ENCODE assay signal across 1 cellular context in the genomic region with DNA sequence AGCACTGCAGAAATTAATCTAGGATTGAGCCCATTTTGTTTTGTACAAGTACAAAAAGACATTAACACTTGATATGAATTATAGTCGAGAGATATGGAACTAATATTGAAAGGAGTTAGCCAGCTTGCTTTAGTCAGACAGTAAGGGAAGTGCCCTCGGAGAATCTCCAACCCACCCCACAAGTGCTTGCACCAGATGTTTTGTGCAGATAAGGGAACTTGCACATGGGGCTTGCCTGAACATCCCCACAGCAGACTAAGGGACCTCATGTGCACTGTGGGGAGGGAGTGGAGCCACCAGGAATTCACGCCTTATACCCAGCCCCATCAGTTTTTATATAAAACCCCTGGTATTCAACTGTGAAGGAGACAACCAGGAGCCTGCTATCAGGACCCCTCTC.
TF ChIP-seq lines count a peak whose summit lies in the region.

No MANE protein-coding gene starts in this region.

TF ChIP-seq in K562, 482 proteins besides CTCF, POLR2A, EP300 and RAD21 (continued from another document and continues in another):
- TF ChIP-seq, protein P1, sequence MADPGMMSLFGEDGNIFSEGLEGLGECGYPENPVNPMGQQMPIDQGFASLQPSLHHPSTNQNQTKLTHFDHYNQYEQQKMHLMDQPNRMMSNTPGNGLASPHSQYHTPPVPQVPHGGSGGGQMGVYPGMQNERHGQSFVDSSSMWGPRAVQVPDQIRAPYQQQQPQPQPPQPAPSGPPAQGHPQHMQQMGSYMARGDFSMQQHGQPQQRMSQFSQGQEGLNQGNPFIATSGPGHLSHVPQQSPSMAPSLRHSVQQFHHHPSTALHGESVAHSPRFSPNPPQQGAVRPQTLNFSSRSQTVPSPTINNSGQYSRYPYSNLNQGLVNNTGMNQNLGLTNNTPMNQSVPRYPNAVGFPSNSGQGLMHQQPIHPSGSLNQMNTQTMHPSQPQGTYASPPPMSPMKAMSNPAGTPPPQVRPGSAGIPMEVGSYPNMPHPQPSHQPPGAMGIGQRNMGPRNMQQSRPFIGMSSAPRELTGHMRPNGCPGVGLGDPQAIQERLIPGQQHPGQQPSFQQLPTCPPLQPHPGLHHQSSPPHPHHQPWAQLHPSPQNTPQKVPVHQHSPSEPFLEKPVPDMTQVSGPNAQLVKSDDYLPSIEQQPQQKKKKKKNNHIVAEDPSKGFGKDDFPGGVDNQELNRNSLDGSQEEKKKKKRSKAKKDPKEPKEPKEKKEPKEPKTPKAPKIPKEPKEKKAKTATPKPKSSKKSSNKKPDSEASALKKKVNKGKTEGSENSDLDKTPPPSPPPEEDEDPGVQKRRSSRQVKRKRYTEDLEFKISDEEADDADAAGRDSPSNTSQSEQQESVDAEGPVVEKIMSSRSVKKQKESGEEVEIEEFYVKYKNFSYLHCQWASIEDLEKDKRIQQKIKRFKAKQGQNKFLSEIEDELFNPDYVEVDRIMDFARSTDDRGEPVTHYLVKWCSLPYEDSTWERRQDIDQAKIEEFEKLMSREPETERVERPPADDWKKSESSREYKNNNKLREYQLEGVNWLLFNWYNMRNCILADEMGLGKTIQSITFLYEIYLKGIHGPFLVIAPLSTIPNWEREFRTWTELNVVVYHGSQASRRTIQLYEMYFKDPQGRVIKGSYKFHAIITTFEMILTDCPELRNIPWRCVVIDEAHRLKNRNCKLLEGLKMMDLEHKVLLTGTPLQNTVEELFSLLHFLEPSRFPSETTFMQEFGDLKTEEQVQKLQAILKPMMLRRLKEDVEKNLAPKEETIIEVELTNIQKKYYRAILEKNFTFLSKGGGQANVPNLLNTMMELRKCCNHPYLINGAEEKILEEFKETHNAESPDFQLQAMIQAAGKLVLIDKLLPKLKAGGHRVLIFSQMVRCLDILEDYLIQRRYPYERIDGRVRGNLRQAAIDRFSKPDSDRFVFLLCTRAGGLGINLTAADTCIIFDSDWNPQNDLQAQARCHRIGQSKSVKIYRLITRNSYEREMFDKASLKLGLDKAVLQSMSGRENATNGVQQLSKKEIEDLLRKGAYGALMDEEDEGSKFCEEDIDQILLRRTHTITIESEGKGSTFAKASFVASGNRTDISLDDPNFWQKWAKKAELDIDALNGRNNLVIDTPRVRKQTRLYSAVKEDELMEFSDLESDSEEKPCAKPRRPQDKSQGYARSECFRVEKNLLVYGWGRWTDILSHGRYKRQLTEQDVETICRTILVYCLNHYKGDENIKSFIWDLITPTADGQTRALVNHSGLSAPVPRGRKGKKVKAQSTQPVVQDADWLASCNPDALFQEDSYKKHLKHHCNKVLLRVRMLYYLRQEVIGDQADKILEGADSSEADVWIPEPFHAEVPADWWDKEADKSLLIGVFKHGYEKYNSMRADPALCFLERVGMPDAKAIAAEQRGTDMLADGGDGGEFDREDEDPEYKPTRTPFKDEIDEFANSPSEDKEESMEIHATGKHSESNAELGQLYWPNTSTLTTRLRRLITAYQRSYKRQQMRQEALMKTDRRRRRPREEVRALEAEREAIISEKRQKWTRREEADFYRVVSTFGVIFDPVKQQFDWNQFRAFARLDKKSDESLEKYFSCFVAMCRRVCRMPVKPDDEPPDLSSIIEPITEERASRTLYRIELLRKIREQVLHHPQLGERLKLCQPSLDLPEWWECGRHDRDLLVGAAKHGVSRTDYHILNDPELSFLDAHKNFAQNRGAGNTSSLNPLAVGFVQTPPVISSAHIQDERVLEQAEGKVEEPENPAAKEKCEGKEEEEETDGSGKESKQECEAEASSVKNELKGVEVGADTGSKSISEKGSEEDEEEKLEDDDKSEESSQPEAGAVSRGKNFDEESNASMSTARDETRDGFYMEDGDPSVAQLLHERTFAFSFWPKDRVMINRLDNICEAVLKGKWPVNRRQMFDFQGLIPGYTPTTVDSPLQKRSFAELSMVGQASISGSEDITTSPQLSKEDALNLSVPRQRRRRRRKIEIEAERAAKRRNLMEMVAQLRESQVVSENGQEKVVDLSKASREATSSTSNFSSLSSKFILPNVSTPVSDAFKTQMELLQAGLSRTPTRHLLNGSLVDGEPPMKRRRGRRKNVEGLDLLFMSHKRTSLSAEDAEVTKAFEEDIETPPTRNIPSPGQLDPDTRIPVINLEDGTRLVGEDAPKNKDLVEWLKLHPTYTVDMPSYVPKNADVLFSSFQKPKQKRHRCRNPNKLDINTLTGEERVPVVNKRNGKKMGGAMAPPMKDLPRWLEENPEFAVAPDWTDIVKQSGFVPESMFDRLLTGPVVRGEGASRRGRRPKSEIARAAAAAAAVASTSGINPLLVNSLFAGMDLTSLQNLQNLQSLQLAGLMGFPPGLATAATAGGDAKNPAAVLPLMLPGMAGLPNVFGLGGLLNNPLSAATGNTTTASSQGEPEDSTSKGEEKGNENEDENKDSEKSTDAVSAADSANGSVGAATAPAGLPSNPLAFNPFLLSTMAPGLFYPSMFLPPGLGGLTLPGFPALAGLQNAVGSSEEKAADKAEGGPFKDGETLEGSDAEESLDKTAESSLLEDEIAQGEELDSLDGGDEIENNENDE (IDR thresholded peaks at IDR 0.05; ENCODE audit: low read depth, low read length): no peak
- TF ChIP-seq POLR2B (IDR thresholded peaks at IDR 0.05; ENCODE audit: low read depth, partially characterized antibody) (no peak), ZNF197 (CRISPR knock-in tag; IDR thresholded peaks at IDR 0.05; ENCODE audit: low read depth) (no peak), MEF2A (IDR thresholded peaks at IDR 0.05; ENCODE audit: control insufficient read depth, low read depth, low read length) (no peak), ZNF431 (CRISPR knock-in tag; IDR thresholded peaks at IDR 0.05) (no peak), ZNF311 (CRISPR knock-in tag; IDR thresholded peaks at IDR 0.05) (no peak), ZNF507 (tag; conservative IDR thresholded peaks at IDR 0.05) (no peak), PYGO2 (tag; IDR thresholded peaks at IDR 0.05) (no peak), ZNF134 (CRISPR knock-in tag; conservative IDR thresholded peaks at IDR 0.05) (no peak), TCFL5 (CRISPR knock-in tag; conservative IDR thresholded peaks at IDR 0.05) (no peak), PHB2 (IDR thresholded peaks at IDR 0.05; ENCODE audit: low read depth) (no peak), GATAD2B (IDR thresholded peaks at IDR 0.05; ENCODE audit: borderline replicate concordance) (no peak), MCM7 (IDR thresholded peaks at IDR 0.05) (no peak), SMARCE1 (IDR thresholded peaks at IDR 0.05) (peak; percentile 77; the same call in 1 of the 2 replicates), ZFX (CRISPR knock-in tag; IDR thresholded peaks at IDR 0.05) (no peak), SRSF7 (optimal IDR thresholded peaks at IDR 0.05; ENCODE audit: low read depth, low read length) (no peak), POLR3A (IDR thresholded peaks at IDR 0.05; ENCODE audit: borderline replicate concordance, extremely low read depth, insufficient read depth, insufficient read length) (no peak), ZNF696 (CRISPR knock-in tag; conservative IDR thresholded peaks at IDR 0.05) (no peak), CSDE1 (IDR thresholded peaks at IDR 0.05) (no peak), SLC30A9 (CRISPR knock-in tag; IDR thresholded peaks at IDR 0.05) (no peak)
- TF ChIP-seq, protein P2, sequence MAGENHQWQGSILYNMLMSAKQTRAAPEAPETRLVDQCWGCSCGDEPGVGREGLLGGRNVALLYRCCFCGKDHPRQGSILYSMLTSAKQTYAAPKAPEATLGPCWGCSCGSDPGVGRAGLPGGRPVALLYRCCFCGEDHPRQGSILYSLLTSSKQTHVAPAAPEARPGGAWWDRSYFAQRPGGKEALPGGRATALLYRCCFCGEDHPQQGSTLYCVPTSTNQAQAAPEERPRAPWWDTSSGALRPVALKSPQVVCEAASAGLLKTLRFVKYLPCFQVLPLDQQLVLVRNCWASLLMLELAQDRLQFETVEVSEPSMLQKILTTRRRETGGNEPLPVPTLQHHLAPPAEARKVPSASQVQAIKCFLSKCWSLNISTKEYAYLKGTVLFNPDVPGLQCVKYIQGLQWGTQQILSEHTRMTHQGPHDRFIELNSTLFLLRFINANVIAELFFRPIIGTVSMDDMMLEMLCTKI (IDR thresholded peaks at IDR 0.05; ENCODE audit: partially characterized antibody): no peak
- TF ChIP-seq, protein P3, sequence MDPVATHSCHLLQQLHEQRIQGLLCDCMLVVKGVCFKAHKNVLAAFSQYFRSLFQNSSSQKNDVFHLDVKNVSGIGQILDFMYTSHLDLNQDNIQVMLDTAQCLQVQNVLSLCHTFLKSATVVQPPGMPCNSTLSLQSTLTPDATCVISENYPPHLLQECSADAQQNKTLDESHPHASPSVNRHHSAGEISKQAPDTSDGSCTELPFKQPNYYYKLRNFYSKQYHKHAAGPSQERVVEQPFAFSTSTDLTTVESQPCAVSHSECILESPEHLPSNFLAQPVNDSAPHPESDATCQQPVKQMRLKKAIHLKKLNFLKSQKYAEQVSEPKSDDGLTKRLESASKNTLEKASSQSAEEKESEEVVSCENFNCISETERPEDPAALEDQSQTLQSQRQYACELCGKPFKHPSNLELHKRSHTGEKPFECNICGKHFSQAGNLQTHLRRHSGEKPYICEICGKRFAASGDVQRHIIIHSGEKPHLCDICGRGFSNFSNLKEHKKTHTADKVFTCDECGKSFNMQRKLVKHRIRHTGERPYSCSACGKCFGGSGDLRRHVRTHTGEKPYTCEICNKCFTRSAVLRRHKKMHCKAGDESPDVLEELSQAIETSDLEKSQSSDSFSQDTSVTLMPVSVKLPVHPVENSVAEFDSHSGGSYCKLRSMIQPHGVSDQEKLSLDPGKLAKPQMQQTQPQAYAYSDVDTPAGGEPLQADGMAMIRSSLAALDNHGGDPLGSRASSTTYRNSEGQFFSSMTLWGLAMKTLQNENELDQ (CRISPR knock-in tag; IDR thresholded peaks at IDR 0.05; ENCODE audit: borderline replicate concordance): no peak
- TF ChIP-seq, protein P4, sequence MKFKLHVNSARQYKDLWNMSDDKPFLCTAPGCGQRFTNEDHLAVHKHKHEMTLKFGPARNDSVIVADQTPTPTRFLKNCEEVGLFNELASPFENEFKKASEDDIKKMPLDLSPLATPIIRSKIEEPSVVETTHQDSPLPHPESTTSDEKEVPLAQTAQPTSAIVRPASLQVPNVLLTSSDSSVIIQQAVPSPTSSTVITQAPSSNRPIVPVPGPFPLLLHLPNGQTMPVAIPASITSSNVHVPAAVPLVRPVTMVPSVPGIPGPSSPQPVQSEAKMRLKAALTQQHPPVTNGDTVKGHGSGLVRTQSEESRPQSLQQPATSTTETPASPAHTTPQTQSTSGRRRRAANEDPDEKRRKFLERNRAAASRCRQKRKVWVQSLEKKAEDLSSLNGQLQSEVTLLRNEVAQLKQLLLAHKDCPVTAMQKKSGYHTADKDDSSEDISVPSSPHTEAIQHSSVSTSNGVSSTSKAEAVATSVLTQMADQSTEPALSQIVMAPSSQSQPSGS (CRISPR knock-in tag; IDR thresholded peaks at IDR 0.05): no peak
- TF ChIP-seq, protein P5, sequence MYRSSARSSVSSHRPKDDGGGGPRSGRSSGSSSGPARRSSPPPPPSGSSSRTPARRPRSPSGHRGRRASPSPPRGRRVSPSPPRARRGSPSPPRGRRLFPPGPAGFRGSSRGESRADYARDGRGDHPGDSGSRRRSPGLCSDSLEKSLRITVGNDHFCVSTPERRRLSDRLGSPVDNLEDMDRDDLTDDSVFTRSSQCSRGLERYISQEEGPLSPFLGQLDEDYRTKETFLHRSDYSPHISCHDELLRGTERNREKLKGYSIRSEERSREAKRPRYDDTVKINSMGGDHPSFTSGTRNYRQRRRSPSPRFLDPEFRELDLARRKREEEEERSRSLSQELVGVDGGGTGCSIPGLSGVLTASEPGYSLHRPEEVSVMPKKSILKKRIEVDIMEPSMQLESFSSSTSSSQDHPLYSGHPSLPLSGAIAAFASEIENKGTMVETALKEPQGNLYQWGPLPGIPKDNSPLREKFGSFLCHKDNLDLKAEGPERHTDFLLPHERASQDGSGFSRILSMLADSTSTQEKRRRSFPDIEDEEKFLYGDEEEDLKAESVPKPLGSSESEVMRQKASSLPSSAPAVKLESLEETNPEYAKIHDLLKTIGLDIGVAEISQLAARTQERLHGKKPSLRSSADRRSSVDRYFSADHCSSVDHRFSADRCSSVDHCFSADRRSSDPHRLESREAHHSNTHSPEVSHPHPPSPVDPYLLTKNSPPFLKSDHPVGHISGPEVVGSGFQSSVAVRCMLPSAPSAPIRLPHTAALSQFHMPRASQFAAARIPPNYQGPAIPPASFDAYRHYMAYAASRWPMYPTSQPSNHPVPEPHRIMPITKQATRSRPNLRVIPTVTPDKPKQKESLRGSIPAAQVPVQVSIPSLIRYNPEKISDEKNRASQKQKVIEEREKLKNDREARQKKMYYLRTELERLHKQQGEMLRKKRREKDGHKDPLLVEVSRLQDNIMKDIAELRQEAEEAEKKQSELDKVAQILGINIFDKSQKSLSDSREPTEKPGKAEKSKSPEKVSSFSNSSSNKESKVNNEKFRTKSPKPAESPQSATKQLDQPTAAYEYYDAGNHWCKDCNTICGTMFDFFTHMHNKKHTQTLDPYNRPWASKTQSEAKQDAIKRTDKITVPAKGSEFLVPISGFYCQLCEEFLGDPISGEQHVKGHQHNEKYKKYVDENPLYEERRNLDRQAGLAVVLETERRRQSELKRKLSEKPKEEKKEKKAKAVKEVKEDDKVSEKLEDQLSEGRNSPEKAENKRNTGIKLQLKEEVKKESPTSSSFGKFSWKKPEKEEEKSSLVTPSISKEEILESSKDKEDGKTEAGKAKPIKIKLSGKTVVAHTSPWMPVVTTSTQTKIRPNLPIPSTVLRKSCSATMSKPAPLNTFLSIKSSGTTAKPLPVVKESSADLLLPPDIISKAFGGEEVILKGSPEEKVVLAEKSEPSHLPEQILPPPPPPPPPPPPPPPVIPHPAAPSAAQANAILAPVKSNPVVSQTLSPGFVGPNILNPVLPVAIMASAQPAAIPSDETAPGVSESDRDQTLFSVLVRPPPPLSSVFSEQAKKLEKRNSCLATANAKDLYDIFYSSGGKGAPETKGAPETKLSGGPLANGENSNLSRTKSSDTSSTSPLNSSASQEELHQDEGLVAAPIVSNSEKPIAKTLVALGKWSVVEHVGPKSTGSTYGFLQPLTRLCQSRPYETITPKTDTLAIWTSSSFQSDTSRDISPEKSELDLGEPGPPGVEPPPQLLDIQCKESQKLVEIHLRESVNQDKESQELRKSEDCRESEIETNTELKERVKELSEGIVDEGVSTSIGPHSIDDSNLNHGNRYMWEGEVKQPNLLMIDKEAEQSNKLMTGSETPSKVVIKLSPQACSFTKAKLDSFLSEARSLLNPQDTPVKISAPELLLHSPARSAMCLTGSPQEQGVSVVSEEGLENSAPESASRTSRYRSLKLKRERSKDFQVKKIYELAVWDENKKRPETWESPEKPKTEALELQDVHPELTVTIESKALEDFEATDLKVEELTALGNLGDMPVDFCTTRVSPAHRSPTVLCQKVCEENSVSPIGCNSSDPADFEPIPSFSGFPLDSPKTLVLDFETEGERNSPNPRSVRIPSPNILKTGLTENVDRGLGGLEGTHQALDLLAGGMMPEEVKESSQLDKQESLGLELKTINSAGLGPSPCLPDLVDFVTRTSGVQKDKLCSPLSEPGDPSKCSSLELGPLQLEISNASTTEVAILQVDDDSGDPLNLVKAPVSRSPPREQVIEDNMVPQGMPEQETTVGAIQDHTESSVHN (IDR thresholded peaks at IDR 0.05; ENCODE audit: borderline replicate concordance in 1 of 2, low read depth in 1 of 2): no peak
- TF ChIP-seq, protein P6, sequence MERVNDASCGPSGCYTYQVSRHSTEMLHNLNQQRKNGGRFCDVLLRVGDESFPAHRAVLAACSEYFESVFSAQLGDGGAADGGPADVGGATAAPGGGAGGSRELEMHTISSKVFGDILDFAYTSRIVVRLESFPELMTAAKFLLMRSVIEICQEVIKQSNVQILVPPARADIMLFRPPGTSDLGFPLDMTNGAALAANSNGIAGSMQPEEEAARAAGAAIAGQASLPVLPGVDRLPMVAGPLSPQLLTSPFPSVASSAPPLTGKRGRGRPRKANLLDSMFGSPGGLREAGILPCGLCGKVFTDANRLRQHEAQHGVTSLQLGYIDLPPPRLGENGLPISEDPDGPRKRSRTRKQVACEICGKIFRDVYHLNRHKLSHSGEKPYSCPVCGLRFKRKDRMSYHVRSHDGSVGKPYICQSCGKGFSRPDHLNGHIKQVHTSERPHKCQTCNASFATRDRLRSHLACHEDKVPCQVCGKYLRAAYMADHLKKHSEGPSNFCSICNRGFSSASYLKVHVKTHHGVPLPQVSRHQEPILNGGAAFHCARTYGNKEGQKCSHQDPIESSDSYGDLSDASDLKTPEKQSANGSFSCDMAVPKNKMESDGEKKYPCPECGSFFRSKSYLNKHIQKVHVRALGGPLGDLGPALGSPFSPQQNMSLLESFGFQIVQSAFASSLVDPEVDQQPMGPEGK (CRISPR knock-in tag; IDR thresholded peaks at IDR 0.05; ENCODE audit: borderline replicate concordance): no peak
